27 cellular contexts compared by ENCODE assay signal in the genomic region with DNA sequence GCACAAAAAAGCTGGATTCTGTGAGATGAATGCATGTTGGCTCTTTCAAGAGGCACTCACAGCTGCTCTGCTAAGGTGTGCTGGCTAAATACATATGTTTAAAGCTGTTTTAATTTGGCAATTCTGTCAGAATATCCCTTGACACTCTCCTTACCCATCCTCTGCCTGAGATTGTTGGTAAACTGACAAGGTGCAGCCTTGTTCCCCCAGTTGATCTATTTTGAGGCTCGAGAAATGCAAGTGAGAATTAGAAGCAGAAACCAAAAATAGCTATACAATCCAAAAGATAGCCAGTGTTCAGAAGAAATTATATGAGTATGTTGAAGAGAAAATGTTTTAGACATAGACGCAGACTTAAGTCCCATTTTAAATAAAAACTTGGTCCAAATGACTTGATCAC.
"Had no signal": no experiment of that assay in that cellular context is flagged by ENCODE, and none has a peak within 500 bp of the region (broad histone marks: within the 10 kb centered on the region; RNA-seq: fewer than 3 reads in every experiment).

No MANE protein-coding gene starts in this region.

- DNase-seq: activated CD4-positive, alpha-beta memory T cell treated with anti-CD3 and anti-CD28 coated beads for 36 hours; activated CD4-positive, alpha-beta T cell treated with anti-CD3 and anti-CD28 coated beads, Interleukin-2, amount 10 ng/mL, durations not matched to agents 7 days and 5 days; activated CD4-positive, CD25-positive, alpha-beta regulatory T cell; activated CD8-positive, alpha-beta memory T cell treated with anti-CD3 and anti-CD28 coated beads for 24 hours; activated effector memory CD4-positive, alpha-beta T cell treated with anti-CD3 and anti-CD28 coated beads, Interleukin-2, amount 50 U/mL, for 16 hours; activated naive CD4-positive, alpha-beta T cell treated with Interleukin-2 at 50 U/mL for 16 hours; activated T-cell treated with anti-CD3 and anti-CD28 coated beads, Interleukin-2, amount 50 U/mL, for 4 hours; amygdala; Kasumi-1; NCI-H1092; NCI-H1417; NCI-H1930; NCI-H2171; NCI-H345; NCI-H510A; NCI-H526 treated with DMSO at 0.1 percent for 48 hours; OCI-M1; RPMI8226; SJCRH30; SK-N-SH; T-helper 1 cell had no signal

- H3K4me2 ChIP-seq: SK-N-SH had no signal

- H3K4me3 ChIP-seq: SJCRH30 had no signal

- ATAC-seq: activated naive CD4-positive, alpha-beta T cell treated with anti-CD3 and anti-CD28 coated beads, Interleukin-2, amount 50 U/mL, for 72 hours; activated T-cell treated with anti-CD3 and anti-CD28 coated beads, Interleukin-2, amount 50 U/mL, for 4 hours; Panc1; Right ventricle myocardium inferior had no signal

- H3K4me3 Mint-ChIP-seq: activated CD4-positive, alpha-beta memory T cell treated with anti-CD3 and anti-CD28 coated beads for 36 hours; activated CD4-positive, alpha-beta T cell treated with anti-CD3 and anti-CD28 coated beads, Interleukin-2, amount 10 ng/mL, durations not matched to agents 7 days and 5 days; activated T-cell treated with anti-CD3 and anti-CD28 coated beads, Interleukin-2, amount 50 U/mL, for 4 hours; brain; central memory CD8-positive, alpha-beta T cell had no signal

- H3K4me1 Mint-ChIP-seq: activated CD4-positive, alpha-beta T cell treated with anti-CD3 and anti-CD28 coated beads, Interleukin-2, amount 10 ng/mL, durations not matched to agents 7 days and 5 days; central memory CD8-positive, alpha-beta T cell had no signal

- H3K9me3 ChIP-seq: SJCRH30, SK-N-SH had no signal

- H3K27ac Mint-ChIP-seq: activated CD4-positive, alpha-beta memory T cell treated with anti-CD3 and anti-CD28 coated beads for 36 hours; activated CD4-positive, alpha-beta T cell treated with anti-CD3 and anti-CD28 coated beads, Interleukin-2, amount 10 ng/mL, durations not matched to agents 7 days and 5 days; activated naive CD4-positive, alpha-beta T cell treated with anti-CD3 and anti-CD28 coated beads, Interleukin-2, amount 50 U/mL, for 72 hours had no signal

- H3K36me3 ChIP-seq: SJCRH30 had no signal

- H3K4me1 ChIP-seq: SJCRH30 had no signal

- H3K27me3 Mint-ChIP-seq: activated CD4-positive, alpha-beta memory T cell treated with anti-CD3 and anti-CD28 coated beads for 36 hours; activated CD4-positive, alpha-beta T cell treated with anti-CD3 and anti-CD28 coated beads, Interleukin-2, amount 10 ng/mL, durations not matched to agents 7 days and 5 days; central memory CD8-positive, alpha-beta T cell had no signal

- H3K36me3 Mint-ChIP-seq: activated CD4-positive, alpha-beta memory T cell treated with anti-CD3 and anti-CD28 coated beads for 36 hours; brain had no signal

- H3K9me3 Mint-ChIP-seq: activated CD4-positive, alpha-beta memory T cell treated with anti-CD3 and anti-CD28 coated beads for 36 hours; activated T-cell treated with anti-CD3 and anti-CD28 coated beads, Interleukin-2, amount 50 U/mL, for 4 hours had no signal

- H3K9ac ChIP-seq: SK-N-SH had no signal

- H3K27ac ChIP-seq: SJCRH30, VCaP had no signal
